ENCODE assay signal across 8 cellular contexts in genomic region chr3:112111785-112112402, GRCh38. TPM values are rescaled to one million over a fixed set of nuclear protein-coding genes. Genes with fewer than 3 reads are reported as not detected.
DNase-seq lines count a peak whose midpoint lies in the region; ATAC-seq and TF ChIP-seq lines count a peak whose summit lies in the region.

No MANE protein-coding gene starts in this region.

- H3K27me3 Mint-ChIP-seq in memory B cell: peaks cover 2% of the 10 kb centered on the region

- no peak overlapping the region for H3K4me3 Mint-ChIP-seq in memory B cell
- H3K4me3 Mint-ChIP-seq in stimulated activated effector memory CD8-positive, alpha-beta T cell treated with anti-CD3 and anti-CD28 coated beads, Interleukin-12 subunit alpha, Interleukin-12 subunit beta, amount 100 ng/mL, for 72 hours: no peak overlapping the region

- peak overlapping the region; percentile 19 for H3K27ac Mint-ChIP-seq in memory B cell
- H3K27ac Mint-ChIP-seq in stimulated activated effector memory CD8-positive, alpha-beta T cell treated with anti-CD3 and anti-CD28 coated beads, Interleukin-12 subunit alpha, Interleukin-12 subunit beta, amount 100 ng/mL, for 72 hours: peak overlapping the region; percentile 29

- intact Hi-C loops in dorsolateral prefrontal cortex (cut with DNase I): loop anchor here in 1 of 2 donors (10.0 kb wide), 1 partner anchor 413 kb away; no protein-coding TSS in a partner anchor

- ATAC-seq in HG03175 (IDR thresholded peaks at IDR 0.05; ENCODE audit: unreplicated experiment) (peak; percentile 62), memory B cell (ENCODE audit: low read depth) (peak; percentile 87)
- peak; percentile 85 for ATAC-seq in stimulated activated effector memory CD8-positive, alpha-beta T cell treated with anti-CD3 and anti-CD28 coated beads, Interleukin-12 subunit alpha, Interleukin-12 subunit beta, amount 100 ng/mL, for 72 hours

- H3K36me3 Mint-ChIP-seq in memory B cell: peaks cover 1% of the 10 kb centered on the region
- H3K36me3 Mint-ChIP-seq in stimulated activated effector memory CD8-positive, alpha-beta T cell treated with anti-CD3 and anti-CD28 coated beads, Interleukin-12 subunit alpha, Interleukin-12 subunit beta, amount 100 ng/mL, for 72 hours: no peaks in the 10 kb centered on the region

- peaks cover 0 to 7% (median 0%) of the 10 kb centered on the region in 45 donors for H3K27me3 ChIP-seq in dorsolateral prefrontal cortex

- peaks cover 23% of the 10 kb centered on the region for H3K4me1 Mint-ChIP-seq in memory B cell
- H3K4me1 Mint-ChIP-seq in stimulated activated effector memory CD8-positive, alpha-beta T cell treated with anti-CD3 and anti-CD28 coated beads, Interleukin-12 subunit alpha, Interleukin-12 subunit beta, amount 100 ng/mL, for 72 hours: peaks cover 6% of the 10 kb centered on the region

- no peaks in the 10 kb centered on the region for H3K9me3 Mint-ChIP-seq in memory B cell
- H3K9me3 Mint-ChIP-seq in stimulated activated effector memory CD8-positive, alpha-beta T cell treated with anti-CD3 and anti-CD28 coated beads, Interleukin-12 subunit alpha, Interleukin-12 subunit beta, amount 100 ng/mL, for 72 hours: no peaks in the 10 kb centered on the region

- no peak overlapping the region for H3K4me3 ChIP-seq in dorsolateral prefrontal cortex

- no peak overlapping the region for H3K27ac ChIP-seq in dorsolateral prefrontal cortex

- DNase-seq in CD1c-positive myeloid dendritic cell (ENCODE audit: extremely low spot score) (peak; percentile 77), GM19238 (ENCODE audit: insufficient read length, low spot score) (peak; percentile 39), NCI-H446 treated with DMSO at 0.1 percent for 48 hours (lab: John Stamatoyannopoulos, UW) (peak; percentile 26), dorsolateral prefrontal cortex (peak in 3 of 10 donors; percentile 15 to 53 (median 24)), memory B cell (ENCODE audit: low spot score in 2 of 2) (peak; percentile 48 to 75)
- peak; percentile 47 for DNase-seq in activated CD4-positive, CD25-positive, alpha-beta regulatory T cell treated with anti-CD3 and anti-CD28 coated beads, Interleukin-2, amount 50 U/mL, for 72 hours
- peak; percentile 37 to 67 for DNase-seq in stimulated activated effector memory CD8-positive, alpha-beta T cell treated with anti-CD3 and anti-CD28 coated beads, Interleukin-12 subunit alpha, Interleukin-12 subunit beta, amount 100 ng/mL, for 72 hours (ENCODE audit: low spot score in 2 of 2)

- peak in 55 of 56 donors; percentile 26 to 77 (median 63) for TF ChIP-seq CTCF in dorsolateral prefrontal cortex (IDR thresholded peaks at IDR 0.05 in 54 of 56, conservative IDR thresholded peaks at IDR 0.05 in 2 of 56; ENCODE audit: low read depth in 1 of 56, partially characterized antibody in 56 of 56)

RNA-seq across cellular contexts. Expression of gene GCSAM, which starts 21.2 kb away (rescaled TPM):
- under 1 TPM in 2 of 120 experiments, not detected in 118; 0.14 to 0.17 TPM for total RNA-seq in dorsolateral prefrontal cortex

RNA-seq across cellular contexts. Expression of gene C3orf52, which starts 25.7 kb away (rescaled TPM):
- 1 to 10 TPM in 89 of 120 experiments, under 1 TPM in 31; 0.30 to 4.1 (median 1.5) TPM for total RNA-seq in dorsolateral prefrontal cortex
